ENCODE assay signal across 8 cellular contexts in the genomic region with DNA sequence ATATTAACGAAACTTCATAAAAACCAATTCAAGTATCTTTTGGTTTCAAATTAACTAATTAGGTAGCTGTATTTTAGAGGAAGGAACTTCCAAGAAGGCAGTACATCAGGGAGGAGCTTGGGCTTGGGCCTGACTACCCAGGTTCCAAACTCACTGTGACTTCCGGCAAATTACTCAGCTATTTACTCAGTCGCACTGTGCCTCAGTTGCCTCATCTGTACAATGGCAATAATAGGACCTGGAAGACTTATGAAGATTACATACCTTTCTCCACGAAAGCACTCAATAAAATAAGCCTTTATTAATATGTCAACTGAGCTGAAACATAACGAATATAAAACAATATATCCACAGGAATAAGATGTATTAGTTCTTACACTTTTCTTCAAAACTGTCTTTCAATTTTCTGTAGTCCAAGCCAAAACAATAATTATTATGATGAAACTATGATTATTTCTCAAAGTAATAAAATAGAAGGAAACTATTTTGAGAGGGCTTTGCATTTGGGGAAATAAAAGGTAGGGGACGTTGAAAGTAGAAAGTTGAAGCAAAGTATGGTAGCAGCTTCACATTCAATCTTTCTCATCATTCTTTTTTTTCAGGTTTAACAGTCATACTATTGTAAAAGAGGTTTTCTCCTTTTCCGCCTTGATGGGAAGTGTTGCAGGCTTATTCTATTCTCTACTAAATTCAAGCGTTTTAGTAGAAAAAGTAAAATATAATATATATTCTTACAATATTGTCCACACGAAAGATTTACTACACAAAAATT. TPM values are rescaled to one million over a fixed set of nuclear protein-coding genes. Genes with fewer than 3 reads are reported as not detected.
DNase-seq lines count a peak whose midpoint lies in the region; ATAC-seq and TF ChIP-seq lines count a peak whose summit lies in the region.

No MANE protein-coding gene starts in this region.

- H3K9me3 Mint-ChIP-seq in T-cell, result no peaks in the 10 kb centered on the region

- peaks cover 0 to 3% of the 10 kb centered on the region in 2 donors for H3K27me3 Mint-ChIP-seq in T-cell

- H3K36me3 Mint-ChIP-seq in T-cell, result no peaks in the 10 kb centered on the region

- CTCF ChIA-PET in T-cell (lab: Charles Lee), result interaction anchor here (0.5 to 1.4 kb wide), 9 partner anchors 26 to 761 kb away, joined by 3 to 7 read pairs (median 4); a partner anchor contains a TSS

- H3K4me1 ChIP-seq in sigmoid colon, result peaks cover 0 to 12% (median 7%) of the 10 kb centered on the region in 4 donors

- H3K27me3 ChIP-seq in sigmoid colon, result no peaks in the 10 kb centered on the region

- H3K9me3 ChIP-seq in sigmoid colon, result no peaks in the 10 kb centered on the region

- POLR2A ChIA-PET in T-cell (lab: Charles Lee), result interaction anchor here (0.5 to 3.4 kb wide), 7 partner anchors 16 to 112 kb away, joined by 3 to 14 read pairs (median 4); a partner anchor contains a TSS

- DNase-seq in GM12865 (ENCODE audit: low read depth) (no peak), T-cell (no peak), fibroblast of mammary gland (ENCODE audit: low read depth) (no peak), sigmoid colon (no peak), DMS79 treated with DMSO at 0.1 percent for 48 hours (lab: John Stamatoyannopoulos, UW) (no peak)
- DNase-seq in stimulated activated CD4-positive, alpha-beta T cell treated with anti-CD3 and anti-CD28 coated beads, Interleukin-4, amount 100 ng/mL, for 1 hour, result no peak

- H3K36me3 ChIP-seq in sigmoid colon, result no peaks in the 10 kb centered on the region

- H3K4me1 Mint-ChIP-seq in T-cell, result peaks cover 18 to 28% (median 26%) of the 10 kb centered on the region in 3 donors

- intact Hi-C loops in sigmoid colon (cut with DNase I), result loop anchor here (2.0 to 5.0 kb wide), 3 partner anchors 208 to 1210 kb away; a partner anchor contains a TSS

- TF ChIP-seq CTCF in GM12865 (IDR thresholded peaks at IDR 0.05; ENCODE audit: insufficient read depth, low read depth, low read length, missing control alignments) (no peak), fibroblast of mammary gland (conservative IDR thresholded peaks at IDR 0.05; ENCODE audit: control insufficient read depth, insufficient read depth, low read depth, low read length) (no peak), sigmoid colon (IDR thresholded peaks at IDR 0.05) (no peak)

- H3K27ac ChIP-seq in sigmoid colon, result peak overlapping the region; percentile 93 to 96 (median 96)

- no peak for TF ChIP-seq EP300 in sigmoid colon (IDR thresholded peaks at IDR 0.05)

- TF ChIP-seq POLR2A in sigmoid colon (IDR thresholded peaks at IDR 0.05), result no peak

- WGBS in sigmoid colon, 2 donors, result 46 to 53% methylated on average over 9 of the region's 9 CpGs

- ATAC-seq in T-cell (replicated peaks in 1 of 4), result no peak
- ATAC-seq in HG02885 (IDR thresholded peaks at IDR 0.05; ENCODE audit: poor library complexity, unreplicated experiment), result no peak
- ATAC-seq in HG02852 (IDR thresholded peaks at IDR 0.05; ENCODE audit: unreplicated experiment), result no peak

- peak overlapping the region; percentile 82 to 87 (median 83) for H3K4me3 Mint-ChIP-seq in T-cell

- H3K4me3 ChIP-seq in GM12865 (ENCODE audit: low read depth, low read length), result peak overlapping the region; percentile 63
- peak overlapping the region; percentile 71 for H3K4me3 ChIP-seq in fibroblast of mammary gland (ENCODE audit: control insufficient read depth, low read depth, low read length)
- peak overlapping the region; percentile 60 to 79 (median 75) for H3K4me3 ChIP-seq in sigmoid colon

- H3K27ac Mint-ChIP-seq in T-cell, result peak overlapping the region; percentile 82 to 96

RNA-seq across cellular contexts. Expression of a gene that starts 10.5 kb away (rescaled TPM):
- total RNA-seq in T-cell (not detected), sigmoid colon (not detected)
- polyA plus RNA-seq in sigmoid colon, result not detected
